8 cellular contexts compared by ENCODE assay signal in the genomic region with DNA sequence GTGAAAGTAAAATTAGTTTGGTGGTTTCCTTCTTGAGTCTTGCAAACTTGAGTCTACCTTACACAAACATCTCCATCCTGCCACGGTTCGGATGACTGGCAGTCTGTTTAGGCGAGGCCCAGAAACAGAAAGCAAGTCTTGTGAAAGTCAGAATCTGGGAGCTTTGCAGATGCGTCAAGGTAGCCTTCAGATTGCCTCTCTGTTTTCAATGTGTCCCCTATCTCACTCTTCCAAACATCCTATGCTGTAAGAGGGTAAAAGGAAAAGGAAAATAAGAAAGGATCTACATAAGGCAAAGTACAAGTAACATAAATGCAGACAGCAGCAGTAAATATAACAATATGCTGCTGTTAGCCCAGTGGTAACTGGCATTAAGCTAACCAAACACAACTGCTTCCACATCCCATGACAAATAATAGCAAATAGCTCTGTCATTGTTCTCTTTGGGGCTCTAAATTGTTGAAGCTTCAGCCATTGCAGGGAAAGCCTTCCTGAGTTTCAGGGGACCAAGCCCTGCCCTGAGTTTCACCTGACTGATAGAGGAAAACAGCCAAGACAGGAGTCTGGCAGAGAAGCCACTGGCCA. TPM values are rescaled to one million over a fixed set of nuclear protein-coding genes. Genes with fewer than 3 reads are reported as not detected.
A peak's percentile ranks its signal among the peaks of the same experiment; 100 is the strongest.
DNase-seq lines count a peak whose midpoint lies in the region; ATAC-seq lines count a peak whose summit lies in the region.

No MANE protein-coding gene starts in this region.

- H3K4me3 ChIP-seq in skin epidermis = no peak overlapping the region

- peak overlapping the region; percentile 82 for H3K27ac Mint-ChIP-seq in activated CD4-positive, alpha-beta T cell treated with anti-CD3 and anti-CD28 coated beads for 36 hours
- H3K27ac Mint-ChIP-seq in dendritic cell treated with granulocyte-macrophage colony-stimulating factor and Interleukin-4, amounts not matched to agents 40 ng/mL and 50 ng/mL, for 4 days = peak overlapping the region; percentile 83

- H3K9me3 Mint-ChIP-seq in activated CD4-positive, alpha-beta T cell treated with anti-CD3 and anti-CD28 coated beads for 36 hours (ENCODE audit: low read depth) = no peaks in the 10 kb centered on the region
- H3K9me3 Mint-ChIP-seq in dendritic cell treated with granulocyte-macrophage colony-stimulating factor and Interleukin-4, amounts not matched to agents 40 ng/mL and 50 ng/mL, for 4 days = no peaks in the 10 kb centered on the region

- H3K27me3 Mint-ChIP-seq in activated CD4-positive, alpha-beta T cell treated with anti-CD3 and anti-CD28 coated beads for 36 hours = no peaks in the 10 kb centered on the region
- H3K27me3 Mint-ChIP-seq in dendritic cell treated with granulocyte-macrophage colony-stimulating factor and Interleukin-4, amounts not matched to agents 40 ng/mL and 50 ng/mL, for 4 days = no peaks in the 10 kb centered on the region

- ATAC-seq in GM19023 (IDR thresholded peaks at IDR 0.05; ENCODE audit: unreplicated experiment) (peak; percentile 74), HG03064 (IDR thresholded peaks at IDR 0.05; ENCODE audit: low read depth, unreplicated experiment) (peak; percentile 70)
- ATAC-seq in activated CD4-positive, alpha-beta T cell treated with anti-CD3 and anti-CD28 coated beads for 36 hours = peak; percentile 95

- intact Hi-C loops in activated CD4-positive, alpha-beta T cell treated with anti-CD3 and anti-CD28 coated beads for 36 hours (cut with DNase I, micrococcal nuclease) = loop anchor here (1.0 to 2.0 kb wide), 6 partner anchors 13 to 213 kb away; no protein-coding TSS in a partner anchor
- intact Hi-C loops in dendritic cell treated with granulocyte-macrophage colony-stimulating factor and Interleukin-4, amounts not matched to agents 40 ng/mL and 50 ng/mL, for 4 days (cut with micrococcal nuclease) = loop anchor here (10.0 kb wide), 1 partner anchor 589 kb away; no protein-coding TSS in a partner anchor

- peak; percentile 83 for DNase-seq in activated CD4-positive, alpha-beta T cell treated with anti-CD3 and anti-CD28 coated beads for 36 hours
- no peak for DNase-seq in NCI-H446 treated with DMSO at 0.1 percent for 48 hours (lab: John Stamatoyannopoulos, UW)
- DNase-seq in NCI-H2029 (lab: John Stamatoyannopoulos, UW) = no peak
- DNase-seq in inferior parietal cortex (ENCODE audit: extremely low spot score) = no peak

- H3K27ac ChIP-seq in skin epidermis = peak overlapping the region in 17 of 21 experiments; percentile 3 to 91 (median 74)

- H3K36me3 Mint-ChIP-seq in activated CD4-positive, alpha-beta T cell treated with anti-CD3 and anti-CD28 coated beads for 36 hours (ENCODE audit: low read depth) = peaks cover 3% of the 10 kb centered on the region
- no peaks in the 10 kb centered on the region for H3K36me3 Mint-ChIP-seq in dendritic cell treated with granulocyte-macrophage colony-stimulating factor and Interleukin-4, amounts not matched to agents 40 ng/mL and 50 ng/mL, for 4 days (ENCODE audit: low read depth)

- peak overlapping the region; percentile 41 for H3K4me3 Mint-ChIP-seq in activated CD4-positive, alpha-beta T cell treated with anti-CD3 and anti-CD28 coated beads for 36 hours
- H3K4me3 Mint-ChIP-seq in dendritic cell treated with granulocyte-macrophage colony-stimulating factor and Interleukin-4, amounts not matched to agents 40 ng/mL and 50 ng/mL, for 4 days = no peak overlapping the region

- POLR2A ChIA-PET in activated CD4-positive, alpha-beta T cell treated with anti-CD3 and anti-CD28 coated beads for 36 hours (lab: Charles Lee) = interaction anchor here (0.6 to 2.2 kb wide), 4 partner anchors 35 to 418 kb away, joined by 3 to 15 read pairs (median 6); no protein-coding TSS in a partner anchor

- H3K4me1 Mint-ChIP-seq in activated CD4-positive, alpha-beta T cell treated with anti-CD3 and anti-CD28 coated beads for 36 hours = peaks cover 82% of the 10 kb centered on the region
- H3K4me1 Mint-ChIP-seq in dendritic cell treated with granulocyte-macrophage colony-stimulating factor and Interleukin-4, amounts not matched to agents 40 ng/mL and 50 ng/mL, for 4 days (ENCODE audit: low read depth) = peaks cover 33% of the 10 kb centered on the region

- CTCF ChIA-PET in activated CD4-positive, alpha-beta T cell treated with anti-CD3 and anti-CD28 coated beads for 36 hours (lab: Charles Lee) = interaction anchor here (0.6 to 2.9 kb wide), 16 partner anchors 8 to 882 kb away, joined by 3 to 16 read pairs (median 4); a partner anchor contains a TSS

RNA-seq across cellular contexts. Expression of a gene that starts 26.2 kb away (rescaled TPM):
- total RNA-seq in activated CD4-positive, alpha-beta T cell treated with anti-CD3 and anti-CD28 coated beads for 36 hours = not detected

RNA-seq across cellular contexts. Expression of a gene that starts 49.6 kb away (rescaled TPM):
- total RNA-seq in activated CD4-positive, alpha-beta T cell treated with anti-CD3 and anti-CD28 coated beads for 36 hours = 10 to 100 TPM; 14.7 to 17.1 TPM
